In the genomic region with DNA sequence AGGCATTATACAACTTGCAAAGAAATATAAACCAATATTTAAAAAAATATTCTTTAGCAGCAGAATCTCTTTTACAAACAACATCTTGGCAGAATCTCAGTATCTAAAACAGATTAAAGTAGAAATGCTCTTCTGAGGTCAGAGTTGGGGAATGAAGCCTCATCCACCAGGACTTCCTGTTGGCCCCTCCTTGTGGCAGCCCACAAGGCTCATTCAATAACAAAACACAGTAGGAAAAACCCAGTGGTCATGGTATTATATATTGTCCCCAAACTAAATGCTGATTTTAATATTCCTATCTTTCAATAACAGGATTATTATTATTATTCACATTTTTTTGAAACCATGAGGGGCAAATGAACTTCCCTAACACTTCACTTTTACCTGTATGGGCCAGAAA, we compare ENCODE assay signal across 25 cellular contexts.
DNase-seq lines count a peak whose midpoint lies in the region; ATAC-seq and TF ChIP-seq lines count a peak whose summit lies in the region.
"Had no signal": no experiment of that assay in that cellular context is flagged by ENCODE, and none has a peak within 500 bp of the region (broad histone marks: within the 10 kb centered on the region; RNA-seq: fewer than 3 reads in every experiment).

No MANE protein-coding gene starts in this region.

- no peak overlapping the region for H2BK5ac ChIP-seq in mesendoderm (ENCODE audit: low read length)

- H3K4me3 Mint-ChIP-seq in T-helper 17 cell = no peak overlapping the region
- H3K4me3 Mint-ChIP-seq in progenitor cell of endocrine pancreas (ENCODE audit: low read depth) = no peak overlapping the region
- H3K4me3 Mint-ChIP-seq: CD14-positive monocyte; natural killer cell treated with Interleukin-12 subunit alpha and Interleukin-12 subunit beta and Interleukin-15 and Interleukin-18, amount 100 ng/mL, for 72 hours; T-helper 2 cell treated with Interferon-gamma antibody and Interleukin-4, amounts not matched to agents 5 μg/mL and 100 μg/mL, for 36 hours had no signal

- no peak for TF ChIP-seq POLR2A in spleen (IDR thresholded peaks at IDR 0.05)

- H3K27ac Mint-ChIP-seq in T-helper 17 cell (no peak overlapping the region), progenitor cell of endocrine pancreas (no peak overlapping the region)
- H3K27ac Mint-ChIP-seq: CD14-positive monocyte; natural killer cell treated with Interleukin-12 subunit alpha and Interleukin-12 subunit beta and Interleukin-15 and Interleukin-18, amount 100 ng/mL, for 72 hours; T-helper 2 cell treated with Interferon-gamma antibody and Interleukin-4, amounts not matched to agents 5 μg/mL and 100 μg/mL, for 36 hours had no signal

- no peak overlapping the region for H3K9ac ChIP-seq in mesendoderm (ENCODE audit: low read length)

- H3K23ac ChIP-seq in mesendoderm (ENCODE audit: low read length) = no peak overlapping the region

- no peak overlapping the region for H4K8ac ChIP-seq in mesendoderm (ENCODE audit: low read depth, low read length)

- peak overlapping the region; percentile 12 for H3K4ac ChIP-seq in mesendoderm (ENCODE audit: low read depth, low read length)

- H3K27me3 ChIP-seq in MG63 (no peaks in the 10 kb centered on the region), mesendoderm (ENCODE audit: insufficient read depth, low read length, poor library complexity) (no peaks in the 10 kb centered on the region), spleen (replicated peaks in 1 of 7) (no peaks in the 10 kb centered on the region)
- H3K27me3 ChIP-seq: breast epithelium had no signal

- H3K27ac ChIP-seq in mesendoderm (ENCODE audit: low read depth, low read length) = no peak overlapping the region
- H3K27ac ChIP-seq in spleen = no peak overlapping the region
- H3K27ac ChIP-seq: breast epithelium, prostate gland, SK-N-MC had no signal

- peaks cover 18% of the 10 kb centered on the region for H3K4me1 Mint-ChIP-seq in T-helper 17 cell
- no peaks in the 10 kb centered on the region for H3K4me1 Mint-ChIP-seq in progenitor cell of endocrine pancreas (ENCODE audit: low read depth)

- H3K9me3 Mint-ChIP-seq in progenitor cell of endocrine pancreas (ENCODE audit: low read depth) = no peaks in the 10 kb centered on the region
- H3K9me3 Mint-ChIP-seq: CD14-positive monocyte; natural killer cell treated with Interleukin-12 subunit alpha and Interleukin-12 subunit beta and Interleukin-15 and Interleukin-18, amount 100 ng/mL, for 72 hours; T-helper 2 cell treated with Interferon-gamma antibody and Interleukin-4, amounts not matched to agents 5 μg/mL and 100 μg/mL, for 36 hours had no signal

- no peak overlapping the region for H2AK5ac ChIP-seq in mesendoderm (ENCODE audit: low read length)

- H3K4me3 ChIP-seq in MG63 (no peak overlapping the region), cardiac fibroblast (replicated peaks in 1 of 2; ENCODE audit: low read depth in 2 of 2, low read length in 2 of 2) (no peak overlapping the region), mesendoderm (ENCODE audit: low read length) (no peak overlapping the region), spleen (no peak overlapping the region)
- H3K4me3 ChIP-seq: breast epithelium, prostate gland, SK-N-MC had no signal

- H3K36me3 Mint-ChIP-seq in T-helper 17 cell (ENCODE audit: low read depth) (peaks cover 6% of the 10 kb centered on the region), progenitor cell of endocrine pancreas (ENCODE audit: insufficient read depth) (no peaks in the 10 kb centered on the region)
- H3K36me3 Mint-ChIP-seq: natural killer cell treated with Interleukin-12 subunit alpha and Interleukin-12 subunit beta and Interleukin-15 and Interleukin-18, amount 100 ng/mL, for 72 hours had no signal

- H2BK15ac ChIP-seq in mesendoderm (replicated peaks; ENCODE audit: low read depth) = no peak overlapping the region

- intact Hi-C loops in spleen (cut with DNase I; ENCODE audit: low total_unique reads) = no loop called here

- H3K4me1 ChIP-seq in mesendoderm (ENCODE audit: control insufficient read depth, low read depth, low read length) (peaks cover 13% of the 10 kb centered on the region), spleen (peaks cover 0 to 10% (median 0%) of the 10 kb centered on the region in 6 donors)
- H3K4me1 ChIP-seq: breast epithelium, prostate gland had no signal

- no peak overlapping the region for H3K56ac ChIP-seq in mesendoderm (ENCODE audit: low read length)

- no peaks in the 10 kb centered on the region for H3K79me2 ChIP-seq in mesendoderm (ENCODE audit: control insufficient read depth, insufficient read depth, low read length)

- H3K36me3 ChIP-seq in MG63 (no peaks in the 10 kb centered on the region), mesendoderm (ENCODE audit: control insufficient read depth, insufficient read depth, low read length) (no peaks in the 10 kb centered on the region), spleen (no peaks in the 10 kb centered on the region)
- H3K36me3 ChIP-seq: breast epithelium, prostate gland had no signal

- TF ChIP-seq CTCF in cardiac fibroblast (IDR thresholded peaks at IDR 0.05; ENCODE audit: low read depth, low read length) (peak; percentile 9), progenitor cell of endocrine pancreas (IDR thresholded peaks at IDR 0.05; ENCODE audit: unreplicated experiment) (no peak), spleen (IDR thresholded peaks at IDR 0.05 in 8 of 11, conservative IDR thresholded peaks at IDR 0.05 in 3 of 11) (no peak)

- no peaks in the 10 kb centered on the region for H3K27me3 Mint-ChIP-seq in T-helper 17 cell
- H3K27me3 Mint-ChIP-seq in progenitor cell of endocrine pancreas = no peaks in the 10 kb centered on the region
- H3K27me3 Mint-ChIP-seq: natural killer cell treated with Interleukin-12 subunit alpha and Interleukin-12 subunit beta and Interleukin-15 and Interleukin-18, amount 100 ng/mL, for 72 hours had no signal

- H3K79me1 ChIP-seq in mesendoderm (ENCODE audit: low read length) = no peaks in the 10 kb centered on the region

- no peak for ATAC-seq in T-helper 17 cell
- no peak for ATAC-seq in GM19324 (IDR thresholded peaks at IDR 0.05; ENCODE audit: low FRiP score, unreplicated experiment)
- ATAC-seq: left cardiac atrium; natural killer cell treated with Interleukin-12 subunit alpha and Interleukin-12 subunit beta and Interleukin-15 and Interleukin-18, amount 100 ng/mL, for 72 hours had no signal

- peak; percentile 69 for DNase-seq in EH (ENCODE audit: low read depth)
- DNase-seq in MG63 = peak; percentile 26
- DNase-seq in cardiac fibroblast (ENCODE audit: low read depth in 2 of 2) = peak in 1 of 2 donors; percentile 36
- no peak for DNase-seq in mesendoderm
- no peak for DNase-seq in T-helper 17 cell
- DNase-seq in progenitor cell of endocrine pancreas (ENCODE audit: low spot score, unreplicated experiment) = no peak
- DNase-seq in spleen = no peak
- DNase-seq: activated CD4-positive, alpha-beta T cell treated with anti-CD3 and anti-CD28 coated beads, Interleukin-2, amount 50 U/mL, for 48 hours; activated CD4-positive, CD25-positive, alpha-beta regulatory T cell; activated effector memory CD4-positive, alpha-beta T cell treated with anti-CD3 and anti-CD28 coated beads, Interleukin-2, amount 50 U/mL, for 16 hours; cortex of kidney; head of caudate nucleus; Karpas-422; left cardiac atrium; NCI-H1105 treated with DMSO at 0.1 percent for 48 hours; NCI-H510A; stimulated activated CD4-positive, alpha-beta T cell treated with anti-CD3 and anti-CD28 coated beads, Interleukin-1b, Interleukin-23, amount 100 ng/mL, for 48 hours; substantia nigra had no signal

- H3K9me3 ChIP-seq in MG63 (no peaks in the 10 kb centered on the region), T-helper 17 cell (ENCODE audit: control insufficient read depth, low read length, poor library complexity, severe bottlenecking) (no peaks in the 10 kb centered on the region), spleen (no peaks in the 10 kb centered on the region)
- H3K9me3 ChIP-seq: breast epithelium, prostate gland had no signal

- peak overlapping the region; percentile 84 for H3K18ac ChIP-seq in mesendoderm (ENCODE audit: low read length)

- H3K4me2 ChIP-seq in mesendoderm (ENCODE audit: low read length) = no peak overlapping the region

- no peak overlapping the region for H2BK120ac ChIP-seq in mesendoderm (ENCODE audit: low read depth, low read length)

- no peak overlapping the region for H4K5ac ChIP-seq in mesendoderm (ENCODE audit: low read length)

Comparison
In these comparisons a context has a peak if more than half of its experiments do, and no peak if none do; other contexts are left out.
1. DNase-seq: peak in EH (single experiment) and MG63 (single experiment); none in mesendoderm (single experiment), T-helper 17 cell (0 of 3), progenitor cell of endocrine pancreas (single experiment) and spleen (single experiment).